Comparison of ENCODE assay signal across 11 cellular contexts in genomic region chr14:76056128-76056527, GRCh38.
DNase-seq lines count a peak whose midpoint lies in the region; ATAC-seq and TF ChIP-seq lines count a peak whose summit lies in the region.
"Had no signal": no experiment of that assay in that cellular context is flagged by ENCODE, and none has a peak within 500 bp of the region (broad histone marks: within the 10 kb centered on the region; RNA-seq: fewer than 3 reads in every experiment).

No MANE protein-coding gene starts in this region.

- WGBS in right lobe of liver (ENCODE audit: insufficient coverage, low coverage, low lambda C conversion rate, missing lambda C conversion rate), result 77% methylated on average over 4 of the region's 8 CpGs

- DNase-seq in EL, result peak; percentile 6
- DNase-seq in right lobe of liver, result no peak
- no peak for DNase-seq in NCI-H774 (lab: John Stamatoyannopoulos, UW)
- no peak for DNase-seq in NCI-H1436 treated with DMSO at 0.1 percent for 48 hours (lab: John Stamatoyannopoulos, UW)
- no peak for DNase-seq in left ventricle myocardium superior
- DNase-seq: activated CD8-positive, alpha-beta memory T cell treated with anti-CD3 and anti-CD28 coated beads, Interleukin-2, amount 50 U/mL, for 48 hours; NCI-H526 treated with DMSO at 0.1 percent for 48 hours; nephron progenitor cell had no signal

- no peak for TF ChIP-seq POLR2A in right lobe of liver (IDR thresholded peaks at IDR 0.05)

- ATAC-seq in right lobe of liver, result peak in 1 of 4 donors; percentile 41
- ATAC-seq in HG03378 (IDR thresholded peaks at IDR 0.05; ENCODE audit: unreplicated experiment), result no peak
- ATAC-seq in left ventricle myocardium superior, result no peak

- H3K4me3 ChIP-seq in WI38 (ENCODE audit: low read depth, low read length), result no peak overlapping the region
- H3K4me3 ChIP-seq in right lobe of liver, result no peak overlapping the region

- intact Hi-C loops in right lobe of liver (cut with DNase I) (loop anchor here (10.0 kb wide), 2 partner anchors 299 to 339 kb away; no protein-coding TSS in a partner anchor), left ventricle myocardium superior (cut with micrococcal nuclease) (loop anchor here (10.0 kb wide), 2 partner anchors 329 to 589 kb away; no protein-coding TSS in a partner anchor)

- no peak for TF ChIP-seq EP300 in Ishikawa (IDR thresholded peaks at IDR 0.05; ENCODE audit: borderline replicate concordance)

- H3K27me3 ChIP-seq in right lobe of liver, result no peaks in the 10 kb centered on the region

- no peak overlapping the region for H3K27ac ChIP-seq in right lobe of liver

- TF ChIP-seq RAD21 in Ishikawa (IDR thresholded peaks at IDR 0.05; ENCODE audit: low read depth), result peak; percentile 19; the same call in 1 of the 2 replicates

- peaks cover 0 to 4% (median 0%) of the 10 kb centered on the region in 4 donors for H3K36me3 ChIP-seq in right lobe of liver

- no peaks in the 10 kb centered on the region for H3K4me1 ChIP-seq in right lobe of liver

- no peaks in the 10 kb centered on the region for H3K9me3 ChIP-seq in right lobe of liver

- TF ChIP-seq CTCF in WI38 (IDR thresholded peaks at IDR 0.05; ENCODE audit: low read depth, low read length) (peak; percentile 51), right lobe of liver (IDR thresholded peaks at IDR 0.05) (peak in 3 of 4 donors; percentile 22 to 28 (median 23))

TF ChIP-seq in Ishikawa, 13 proteins besides CTCF, POLR2A, EP300 and RAD21:
- TF ChIP-seq ZBTB7A (IDR thresholded peaks at IDR 0.05; ENCODE audit: low read depth) (no peak), NFIC (IDR thresholded peaks at IDR 0.05) (no peak), CREB1 (IDR thresholded peaks at IDR 0.05; ENCODE audit: low read depth) (no peak), TCF12 (IDR thresholded peaks at IDR 0.05; ENCODE audit: low read depth) (no peak), MAX (IDR thresholded peaks at IDR 0.05) (no peak), TEAD4 (IDR thresholded peaks at IDR 0.05) (no peak), CEBPB (IDR thresholded peaks at IDR 0.05) (no peak), TAF1 (IDR thresholded peaks at IDR 0.05; ENCODE audit: low read depth) (no peak), YY1 (IDR thresholded peaks at IDR 0.05; ENCODE audit: low read depth) (no peak)
- TF ChIP-seq, protein P1, sequence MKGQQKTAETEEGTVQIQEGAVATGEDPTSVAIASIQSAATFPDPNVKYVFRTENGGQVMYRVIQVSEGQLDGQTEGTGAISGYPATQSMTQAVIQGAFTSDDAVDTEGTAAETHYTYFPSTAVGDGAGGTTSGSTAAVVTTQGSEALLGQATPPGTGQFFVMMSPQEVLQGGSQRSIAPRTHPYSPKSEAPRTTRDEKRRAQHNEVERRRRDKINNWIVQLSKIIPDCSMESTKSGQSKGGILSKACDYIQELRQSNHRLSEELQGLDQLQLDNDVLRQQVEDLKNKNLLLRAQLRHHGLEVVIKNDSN (IDR thresholded peaks at IDR 0.05), result no peak
- TF ChIP-seq, protein P2, sequence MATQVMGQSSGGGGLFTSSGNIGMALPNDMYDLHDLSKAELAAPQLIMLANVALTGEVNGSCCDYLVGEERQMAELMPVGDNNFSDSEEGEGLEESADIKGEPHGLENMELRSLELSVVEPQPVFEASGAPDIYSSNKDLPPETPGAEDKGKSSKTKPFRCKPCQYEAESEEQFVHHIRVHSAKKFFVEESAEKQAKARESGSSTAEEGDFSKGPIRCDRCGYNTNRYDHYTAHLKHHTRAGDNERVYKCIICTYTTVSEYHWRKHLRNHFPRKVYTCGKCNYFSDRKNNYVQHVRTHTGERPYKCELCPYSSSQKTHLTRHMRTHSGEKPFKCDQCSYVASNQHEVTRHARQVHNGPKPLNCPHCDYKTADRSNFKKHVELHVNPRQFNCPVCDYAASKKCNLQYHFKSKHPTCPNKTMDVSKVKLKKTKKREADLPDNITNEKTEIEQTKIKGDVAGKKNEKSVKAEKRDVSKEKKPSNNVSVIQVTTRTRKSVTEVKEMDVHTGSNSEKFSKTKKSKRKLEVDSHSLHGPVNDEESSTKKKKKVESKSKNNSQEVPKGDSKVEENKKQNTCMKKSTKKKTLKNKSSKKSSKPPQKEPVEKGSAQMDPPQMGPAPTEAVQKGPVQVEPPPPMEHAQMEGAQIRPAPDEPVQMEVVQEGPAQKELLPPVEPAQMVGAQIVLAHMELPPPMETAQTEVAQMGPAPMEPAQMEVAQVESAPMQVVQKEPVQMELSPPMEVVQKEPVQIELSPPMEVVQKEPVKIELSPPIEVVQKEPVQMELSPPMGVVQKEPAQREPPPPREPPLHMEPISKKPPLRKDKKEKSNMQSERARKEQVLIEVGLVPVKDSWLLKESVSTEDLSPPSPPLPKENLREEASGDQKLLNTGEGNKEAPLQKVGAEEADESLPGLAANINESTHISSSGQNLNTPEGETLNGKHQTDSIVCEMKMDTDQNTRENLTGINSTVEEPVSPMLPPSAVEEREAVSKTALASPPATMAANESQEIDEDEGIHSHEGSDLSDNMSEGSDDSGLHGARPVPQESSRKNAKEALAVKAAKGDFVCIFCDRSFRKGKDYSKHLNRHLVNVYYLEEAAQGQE (IDR thresholded peaks at IDR 0.05; ENCODE audit: low read depth), result no peak
